ENCODE assay signal across 11 cellular contexts in the genomic region with DNA sequence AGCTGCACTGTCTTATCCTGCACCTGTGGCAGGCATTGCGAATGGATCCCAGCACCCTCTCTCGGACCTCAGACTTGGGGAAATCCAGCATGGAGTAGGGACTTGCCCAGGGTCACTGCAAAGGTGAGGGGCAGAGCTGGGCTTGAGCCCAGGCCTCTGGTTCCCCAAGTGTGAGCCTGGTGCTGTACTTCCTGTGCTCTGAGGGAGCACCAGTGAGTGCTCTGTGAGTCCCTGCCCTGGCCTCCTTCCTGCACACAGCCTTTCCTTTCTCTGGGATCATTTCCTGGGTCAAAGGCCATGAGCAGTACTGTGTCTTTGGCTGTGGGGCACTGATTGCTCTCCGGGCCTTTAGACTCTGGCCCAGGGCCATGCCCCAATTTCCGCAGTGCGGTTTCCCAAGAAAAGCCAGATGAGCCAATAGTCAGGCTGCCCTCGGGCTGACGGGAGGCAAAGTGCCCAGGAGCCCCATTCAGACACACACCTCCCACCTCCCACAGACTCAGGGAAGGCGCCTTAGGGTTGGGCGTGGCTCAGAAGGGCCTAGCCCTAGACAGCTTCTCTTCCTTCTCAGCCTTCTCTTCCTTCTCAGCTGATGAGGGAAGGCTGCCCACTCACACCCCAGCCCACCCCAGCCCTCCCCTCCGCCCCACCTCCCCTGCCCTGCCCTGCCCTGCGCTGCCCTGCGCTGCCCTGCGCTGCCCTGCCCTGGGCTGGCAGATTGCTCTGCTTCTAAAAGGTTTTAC. TPM values are rescaled to one million over a fixed set of nuclear protein-coding genes. Genes with fewer than 3 reads are reported as not detected.
DNase-seq lines count a peak whose midpoint lies in the region; ATAC-seq and TF ChIP-seq lines count a peak whose summit lies in the region.
"Had no signal": no experiment of that assay in that cellular context is flagged by ENCODE, and none has a peak within 500 bp of the region (broad histone marks: within the 10 kb centered on the region; RNA-seq: fewer than 3 reads in every experiment).

No MANE protein-coding gene starts in this region.

- intact Hi-C loops in adrenal gland (cut with DNase I), result no loop called here
- intact Hi-C loops in left colon (cut with DNase I, micrococcal nuclease), result no loop called here

- no peak overlapping the region for H3K4me3 Mint-ChIP-seq in stimulated activated naive CD8-positive, alpha-beta T cell treated with anti-CD3 and anti-CD28 coated beads, Interleukin-15, amount 100 ng/mL, for 72 hours
- H3K4me3 Mint-ChIP-seq: T-helper 1 cell treated with Interleukin-12 subunit alpha and Interleukin-12 subunit beta and Interleukin-4 antibody, amounts not matched to agents 30 μg/mL and 1 μg/mL, for 36 hours had no signal

- no peaks in the 10 kb centered on the region for H3K9me3 ChIP-seq in adrenal gland (replicated peaks in 1 of 3)
- H3K9me3 ChIP-seq: ovary had no signal

- peak overlapping the region in 1 of 5 donors; percentile 39 for H3K27ac ChIP-seq in adrenal gland
- H3K27ac ChIP-seq: ovary had no signal

- peaks cover 8% of the 10 kb centered on the region for H3K4me1 Mint-ChIP-seq in stimulated activated naive CD8-positive, alpha-beta T cell treated with anti-CD3 and anti-CD28 coated beads, Interleukin-15, amount 100 ng/mL, for 72 hours

- H3K27me3 Mint-ChIP-seq in stimulated activated naive CD8-positive, alpha-beta T cell treated with anti-CD3 and anti-CD28 coated beads, Interleukin-15, amount 100 ng/mL, for 72 hours, result no peaks in the 10 kb centered on the region

- H3K4me1 ChIP-seq in adrenal gland (replicated peaks in 1 of 2), result peaks cover 0 to 7% of the 10 kb centered on the region in 2 donors

- ATAC-seq in left colon, result peak; percentile 78
- ATAC-seq in stimulated activated naive CD8-positive, alpha-beta T cell treated with anti-CD3 and anti-CD28 coated beads, Interleukin-15, amount 100 ng/mL, for 72 hours, result peak; percentile 15
- no peak for ATAC-seq in GM21825 (IDR thresholded peaks at IDR 0.05; ENCODE audit: unreplicated experiment)

- no peak for TF ChIP-seq CTCF in adrenal gland (IDR thresholded peaks at IDR 0.05)

- H3K9me3 Mint-ChIP-seq in stimulated activated naive CD8-positive, alpha-beta T cell treated with anti-CD3 and anti-CD28 coated beads, Interleukin-15, amount 100 ng/mL, for 72 hours, result no peaks in the 10 kb centered on the region
- H3K9me3 Mint-ChIP-seq: T-helper 1 cell treated with Interleukin-12 subunit alpha and Interleukin-12 subunit beta and Interleukin-4 antibody, amounts not matched to agents 30 μg/mL and 1 μg/mL, for 36 hours had no signal

- 65 to 81% (median 70%) methylated on average over 5 to 13 of the region's 13 CpGs for WGBS in adrenal gland, 4 donors

- H3K4me3 ChIP-seq in adrenal gland, result no peak overlapping the region
- H3K4me3 ChIP-seq: ovary had no signal

- no peaks in the 10 kb centered on the region for H3K36me3 ChIP-seq in adrenal gland (replicated peaks in 1 of 2)
- H3K36me3 ChIP-seq: ovary had no signal

- DNase-seq in HPDE6-E6E7 (ENCODE audit: extremely low spot score), result peak; percentile 56
- DNase-seq in adrenal gland, result peak in 6 of 7 donors; percentile 22 to 80 (median 38)
- peak; percentile 88 to 94 for DNase-seq in left colon
- no peak for DNase-seq in stimulated activated naive CD8-positive, alpha-beta T cell treated with anti-CD3 and anti-CD28 coated beads, Interleukin-15, amount 100 ng/mL, for 72 hours
- DNase-seq in occipital lobe (lab: John Stamatoyannopoulos, UW), result no peak
- no peak for DNase-seq in SKM-1 (lab: John Stamatoyannopoulos, UW; ENCODE audit: unreplicated experiment)
- DNase-seq: NCI-H526 treated with DMSO at 0.1 percent for 48 hours; ovary; stimulated activated CD4-positive, alpha-beta T cell treated with anti-CD3 and anti-CD28 coated beads, Interleukin-2, amount 100 ng/mL, for 48 hours had no signal

- TF ChIP-seq POLR2A in adrenal gland (IDR thresholded peaks at IDR 0.05), result no peak

- no peaks in the 10 kb centered on the region for H3K27me3 ChIP-seq in adrenal gland
- H3K27me3 ChIP-seq: ovary had no signal

- no peak overlapping the region for H3K27ac Mint-ChIP-seq in stimulated activated naive CD8-positive, alpha-beta T cell treated with anti-CD3 and anti-CD28 coated beads, Interleukin-15, amount 100 ng/mL, for 72 hours
- H3K27ac Mint-ChIP-seq: T-helper 1 cell treated with Interleukin-12 subunit alpha and Interleukin-12 subunit beta and Interleukin-4 antibody, amounts not matched to agents 30 μg/mL and 1 μg/mL, for 36 hours had no signal

RNA-seq across cellular contexts. Expression of a gene that starts 23.3 kb away (rescaled TPM):
- total RNA-seq in adrenal gland (10 to 100 TPM in 7 of 8 donors, 1 to 10 TPM in 1; 8.8 to 24.8 (median 14.5) TPM), left colon (10 to 100 TPM; 46.3 to 55.6 TPM), occipital lobe (2.2 TPM)
- polyA plus RNA-seq in adrenal gland, result 1 to 10 TPM; 2.6 to 7.1 (median 6.2) TPM

RNA-seq across cellular contexts. Expression of a gene that starts 50.1 kb away (rescaled TPM):
- total RNA-seq in adrenal gland, result 1 to 10 TPM in 4 of 8 donors, under 1 TPM in 4; 0.06 to 3.2 (median 0.97) TPM
- polyA plus RNA-seq in adrenal gland, result 1 to 10 TPM in 2 of 3 donors, under 1 TPM in 1; 0.77 to 3.9 (median 1.6) TPM
- total RNA-seq in left colon, result 10 to 100 TPM; 56.5 to 70.4 TPM
- 5.1 TPM for total RNA-seq in occipital lobe

Comparison
In these comparisons a context has a peak if more than half of its experiments do, and no peak if none do; other contexts are left out.
1. DNase-seq: peak in HPDE6-E6E7 (single experiment), adrenal gland (6 of 7) and left colon (2 of 2); none in stimulated activated naive CD8-positive, alpha-beta T cell treated with anti-CD3 and anti-CD28 coated beads, Interleukin-15, amount 100 ng/mL, for 72 hours (0 of 2), occipital lobe (single experiment) and SKM-1 (single experiment).